ENCODE assay signal across 29 cellular contexts in the genomic region with DNA sequence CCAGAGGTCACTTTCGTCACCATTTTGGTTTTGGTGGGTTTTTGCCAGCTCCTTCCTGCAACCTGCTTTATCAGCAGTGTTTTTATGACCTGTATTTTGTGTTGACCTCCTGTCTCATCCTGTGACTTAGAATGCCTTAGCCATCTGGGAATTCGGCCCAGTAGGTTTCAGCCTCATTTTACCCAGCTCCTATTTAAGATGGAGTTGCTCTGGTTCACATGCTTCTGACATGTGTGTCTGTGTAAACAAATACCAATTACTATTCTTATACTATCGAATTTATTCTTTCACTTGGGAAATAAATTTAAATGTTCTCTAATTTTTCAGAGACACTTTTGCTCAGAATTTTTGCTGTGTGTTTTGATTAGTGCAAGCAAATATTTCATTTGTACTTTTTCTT.
"Had no signal": no experiment of that assay in that cellular context is flagged by ENCODE, and none has a peak within 500 bp of the region (broad histone marks: within the 10 kb centered on the region; RNA-seq: fewer than 3 reads in every experiment).

No MANE protein-coding gene starts in this region.

- H3K27ac ChIP-seq: adrenal gland, body of pancreas, brain microvascular endothelial cell, breast epithelium, VCaP had no signal

- H3K27me3 ChIP-seq: adrenal gland, body of pancreas, brain microvascular endothelial cell, breast epithelium had no signal

- H3K4me3 ChIP-seq: adrenal gland, body of pancreas, breast epithelium had no signal

- H3K9me3 ChIP-seq: adrenal gland, body of pancreas, breast epithelium had no signal

- DNase-seq: activated B cell treated with CpG ODN at 0.5 μM for 24 hours; activated CD4-positive, alpha-beta memory T cell treated with anti-CD3 and anti-CD28 coated beads for 36 hours; activated CD4-positive, alpha-beta T cell treated with anti-CD3 and anti-CD28 coated beads for 4 hours; activated CD4-positive, alpha-beta T cell treated with anti-CD3 and anti-CD28 coated beads, Interleukin-2, amount 10 ng/mL, durations not matched to agents 24 days and 14 days; activated CD4-positive, alpha-beta T cell treated with anti-CD3 and anti-CD28 coated beads, Interleukin-2, amount 50 U/mL, for 1 hour; activated CD4-positive, alpha-beta T cell treated with anti-CD3 and anti-CD28 coated beads, Interleukin-2, amount 50 U/mL, for 4 hours; activated CD4-positive, CD25-positive, alpha-beta regulatory T cell treated with anti-CD3 and anti-CD28 coated beads, Interleukin-2, amount 50 U/mL, for 72 hours; activated CD8-positive, alpha-beta memory T cell treated with anti-CD3 and anti-CD28 coated beads, Interleukin-2, amount 50 U/mL, for 4 hours; activated CD8-positive, alpha-beta T cell treated with anti-CD3 and anti-CD28 coated beads for 36 hours; activated effector memory CD4-positive, alpha-beta T cell treated with anti-CD3 and anti-CD28 coated beads, Interleukin-2, amount 50 U/mL, for 16 hours; activated gamma-delta T cell treated with Interleukin-2 at 50 U/mL for 16 hours; activated naive CD4-positive, alpha-beta T cell; activated naive CD4-positive, alpha-beta T cell treated with anti-CD3 and anti-CD28 coated beads for 36 hours; activated naive CD4-positive, alpha-beta T cell treated with anti-CD3 and anti-CD28 coated beads, Interleukin-2, amount 50 U/mL, for 16 hours; activated naive CD8-positive, alpha-beta T cell treated with anti-CD3 and anti-CD28 coated beads for 36 hours; activated T-cell treated with anti-CD3 and anti-CD28 coated beads for 4 hours; activated T-cell treated with anti-CD3 and anti-CD28 coated beads, Interleukin-2, amount 50 U/mL, for 1 hour; activated T-cell treated with anti-CD3 and anti-CD28 coated beads, Interleukin-2, amount 50 U/mL, for 4 hours; activated T-cell treated with anti-CD3 and anti-CD28 coated beads, Interleukin-2, amount 50 U/mL, for 72 hours; adrenal gland; amniotic stem cell; aorta; body of pancreas; brain microvascular endothelial cell; central memory CD4-positive, alpha-beta T cell; T-helper 2 cell; T-helper 9 cell had no signal

- H3K4me1 ChIP-seq: adrenal gland, body of pancreas, breast epithelium had no signal

- H3K36me3 ChIP-seq: adrenal gland, brain microvascular endothelial cell had no signal
